In genomic region chr1:45205910-45206721, GRCh38 we compare ENCODE assay signal across 1 cellular context.
TF ChIP-seq lines count a peak whose summit lies in the region.

TSS of gene ZSWIM5 (minus strand) at chr1:45206605. CDS start at chr1:45206350, 255 bp downstream.

TF ChIP-seq in HepG2, 621 proteins besides CTCF, POLR2A, EP300 and RAD21 (continued from another document and continues in another):
- TF ChIP-seq, protein P1, sequence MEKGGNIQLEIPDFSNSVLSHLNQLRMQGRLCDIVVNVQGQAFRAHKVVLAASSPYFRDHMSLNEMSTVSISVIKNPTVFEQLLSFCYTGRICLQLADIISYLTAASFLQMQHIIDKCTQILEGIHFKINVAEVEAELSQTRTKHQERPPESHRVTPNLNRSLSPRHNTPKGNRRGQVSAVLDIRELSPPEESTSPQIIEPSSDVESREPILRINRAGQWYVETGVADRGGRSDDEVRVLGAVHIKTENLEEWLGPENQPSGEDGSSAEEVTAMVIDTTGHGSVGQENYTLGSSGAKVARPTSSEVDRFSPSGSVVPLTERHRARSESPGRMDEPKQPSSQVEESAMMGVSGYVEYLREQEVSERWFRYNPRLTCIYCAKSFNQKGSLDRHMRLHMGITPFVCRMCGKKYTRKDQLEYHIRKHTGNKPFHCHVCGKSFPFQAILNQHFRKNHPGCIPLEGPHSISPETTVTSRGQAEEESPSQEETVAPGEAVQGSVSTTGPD (CRISPR knock-in tag; IDR thresholded peaks at IDR 0.05), result no peak
- TF ChIP-seq ATF6 (CRISPR knock-in tag; conservative IDR thresholded peaks at IDR 0.05), result no peak
- peak; percentile 73; the same call in 1 of the 2 replicates for TF ChIP-seq ZNF546 (CRISPR knock-in tag; conservative IDR thresholded peaks at IDR 0.05)
- no peak for TF ChIP-seq ZNF30 (CRISPR knock-in tag; IDR thresholded peaks at IDR 0.05)
- peak; percentile 43; the same call in 1 of the 2 replicates for TF ChIP-seq ARID5B (CRISPR knock-in tag; IDR thresholded peaks at IDR 0.05)
- TF ChIP-seq ZNF10 (CRISPR knock-in tag; IDR thresholded peaks at IDR 0.05; ENCODE audit: borderline replicate concordance, low read depth), result no peak
- no peak for TF ChIP-seq ZNF335 (CRISPR knock-in tag; IDR thresholded peaks at IDR 0.05)
- no peak for TF ChIP-seq KLF11 (CRISPR knock-in tag; IDR thresholded peaks at IDR 0.05)
- TF ChIP-seq PHF5A (CRISPR knock-in tag; IDR thresholded peaks at IDR 0.05; ENCODE audit: low read depth, unreplicated experiment), result no peak
- TF ChIP-seq ZNF703 (CRISPR knock-in tag; IDR thresholded peaks at IDR 0.05; ENCODE audit: borderline replicate concordance), result no peak
- no peak for TF ChIP-seq ZNF207 (IDR thresholded peaks at IDR 0.05; ENCODE audit: borderline replicate concordance)
- TF ChIP-seq, protein P2, sequence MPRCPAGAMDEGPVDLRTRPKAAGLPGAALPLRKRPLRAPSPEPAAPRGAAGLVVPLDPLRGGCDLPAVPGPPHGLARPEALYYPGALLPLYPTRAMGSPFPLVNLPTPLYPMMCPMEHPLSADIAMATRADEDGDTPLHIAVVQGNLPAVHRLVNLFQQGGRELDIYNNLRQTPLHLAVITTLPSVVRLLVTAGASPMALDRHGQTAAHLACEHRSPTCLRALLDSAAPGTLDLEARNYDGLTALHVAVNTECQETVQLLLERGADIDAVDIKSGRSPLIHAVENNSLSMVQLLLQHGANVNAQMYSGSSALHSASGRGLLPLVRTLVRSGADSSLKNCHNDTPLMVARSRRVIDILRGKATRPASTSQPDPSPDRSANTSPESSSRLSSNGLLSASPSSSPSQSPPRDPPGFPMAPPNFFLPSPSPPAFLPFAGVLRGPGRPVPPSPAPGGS (CRISPR knock-in tag; IDR thresholded peaks at IDR 0.05), result 0 out of 2 replicates have a peak, but pooled peaks have one; percentile 55
- no peak for TF ChIP-seq ZNF354B (CRISPR knock-in tag; IDR thresholded peaks at IDR 0.05)
- TF ChIP-seq ZNF441 (CRISPR knock-in tag; IDR thresholded peaks at IDR 0.05; ENCODE audit: borderline replicate concordance), result 0 out of 2 replicates have a peak, but pooled peaks have one; percentile 25
- no peak for TF ChIP-seq ZBTB42 (CRISPR knock-in tag; IDR thresholded peaks at IDR 0.05)
- TF ChIP-seq ZNF296 (CRISPR knock-in tag; conservative IDR thresholded peaks at IDR 0.05), result no peak
- peak; percentile 62; the same call in 1 of the 2 replicates for TF ChIP-seq ATF7-NPFF (CRISPR knock-in tag; IDR thresholded peaks at IDR 0.05; ENCODE audit: low read depth)
- TF ChIP-seq ZBTB20 (CRISPR knock-in tag; IDR thresholded peaks at IDR 0.05; ENCODE audit: borderline replicate concordance, low read depth), result no peak
- no peak for TF ChIP-seq KDM5A (IDR thresholded peaks at IDR 0.05; ENCODE audit: borderline replicate concordance, low read length)
- no peak for TF ChIP-seq ZMAT5 (CRISPR knock-in tag; IDR thresholded peaks at IDR 0.05; ENCODE audit: borderline replicate concordance, low read depth)
- TF ChIP-seq, protein P3, sequence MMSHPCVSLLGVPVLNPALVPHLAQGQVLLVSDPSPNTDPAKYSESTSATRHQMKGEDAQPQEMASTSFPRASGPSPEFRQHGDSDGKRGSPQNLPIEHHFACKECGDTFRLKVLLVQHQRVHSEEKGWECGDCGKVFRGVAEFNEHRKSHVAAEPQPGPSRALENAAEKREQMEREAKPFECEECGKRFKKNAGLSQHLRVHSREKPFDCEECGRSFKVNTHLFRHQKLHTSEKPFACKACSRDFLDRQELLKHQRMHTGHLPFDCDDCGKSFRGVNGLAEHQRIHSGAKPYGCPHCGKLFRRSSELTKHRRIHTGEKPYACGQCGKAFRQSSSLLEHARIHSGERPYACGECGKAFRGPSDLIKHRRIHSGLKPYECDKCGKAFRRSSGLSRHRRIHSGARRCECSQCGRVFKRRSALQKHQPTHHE (CRISPR knock-in tag; IDR thresholded peaks at IDR 0.05; ENCODE audit: borderline replicate concordance), result no peak
- peak; percentile 40; the same call in 1 of the 2 replicates for TF ChIP-seq ZBTB2 (CRISPR knock-in tag; IDR thresholded peaks at IDR 0.05; ENCODE audit: low read depth)
- TF ChIP-seq SIX4 (CRISPR knock-in tag; IDR thresholded peaks at IDR 0.05), result no peak
- TF ChIP-seq ISL2 (CRISPR knock-in tag; IDR thresholded peaks at IDR 0.05), result no peak
- TF ChIP-seq THYN1 (CRISPR knock-in tag; IDR thresholded peaks at IDR 0.05; ENCODE audit: borderline replicate concordance, low read depth), result no peak
- no peak for TF ChIP-seq CEBPZ (IDR thresholded peaks at IDR 0.05; ENCODE audit: low read length)
- no peak for TF ChIP-seq ETV6 (CRISPR knock-in tag; conservative IDR thresholded peaks at IDR 0.05)
- TF ChIP-seq RERE (CRISPR knock-in tag; IDR thresholded peaks at IDR 0.05; ENCODE audit: low read depth), result peak; percentile 39; the same call in 1 of the 2 replicates
- TF ChIP-seq ZNF563 (CRISPR knock-in tag; IDR thresholded peaks at IDR 0.05), result peak; percentile 37
